Comparison of ENCODE assay signal across 1 cellular context in the genomic region with DNA sequence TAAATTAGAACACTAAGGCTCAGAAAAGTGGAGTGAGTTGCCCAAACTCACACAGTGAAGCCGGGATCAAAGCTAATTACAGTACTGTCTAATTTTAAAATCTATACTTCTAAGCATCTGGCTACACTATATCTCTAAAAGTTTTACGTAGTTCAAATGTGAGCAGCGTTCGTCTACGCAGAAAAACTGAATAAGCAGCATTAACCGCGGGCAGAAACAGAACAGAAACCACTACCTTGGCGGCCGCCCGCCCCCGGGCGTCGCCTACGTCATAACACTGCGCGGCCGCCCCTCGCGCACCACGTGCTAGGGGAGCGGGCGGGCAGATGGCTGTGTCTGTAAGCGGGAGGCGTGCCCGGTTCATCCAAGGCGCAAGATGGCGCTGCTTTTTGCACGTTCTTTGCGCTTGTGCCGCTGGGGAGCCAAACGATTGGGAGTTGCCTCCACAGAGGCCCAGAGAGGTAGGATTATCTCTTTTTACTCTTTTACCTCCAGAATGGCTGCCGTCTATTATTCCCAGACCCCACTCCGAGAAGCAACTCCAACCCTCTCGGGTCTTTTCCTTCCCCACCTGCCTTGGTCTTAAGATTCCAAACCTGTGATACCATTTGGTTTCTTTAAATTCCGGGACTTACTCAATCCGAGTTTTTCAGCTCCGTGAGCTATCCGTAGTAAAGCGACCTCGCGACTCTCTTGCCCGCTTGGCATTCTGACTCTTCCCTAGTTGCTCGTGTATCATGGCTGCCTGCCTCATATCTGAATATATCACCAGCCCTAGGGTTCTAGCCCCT.
TF ChIP-seq lines count a peak whose summit lies in the region.

Gene SPRYD4, plus strand, starts transcription at position 363 of the 791 bp plus-strand sequence. Its CDS starts 14 bp downstream, at position 377.

TF ChIP-seq in HepG2, 621 proteins besides CTCF, POLR2A, EP300 and RAD21 (continued from another document and continues in another):
- TF ChIP-seq, protein P1, sequence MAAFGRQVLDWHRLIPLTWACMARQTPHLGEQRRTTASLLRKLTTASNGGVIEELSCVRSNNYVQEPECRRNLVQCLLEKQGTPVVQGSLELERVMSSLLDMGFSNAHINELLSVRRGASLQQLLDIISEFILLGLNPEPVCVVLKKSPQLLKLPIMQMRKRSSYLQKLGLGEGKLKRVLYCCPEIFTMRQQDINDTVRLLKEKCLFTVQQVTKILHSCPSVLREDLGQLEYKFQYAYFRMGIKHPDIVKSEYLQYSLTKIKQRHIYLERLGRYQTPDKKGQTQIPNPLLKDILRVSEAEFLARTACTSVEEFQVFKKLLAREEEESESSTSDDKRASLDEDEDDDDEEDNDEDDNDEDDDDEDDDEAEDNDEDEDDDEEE (CRISPR knock-in tag; IDR thresholded peaks at IDR 0.05) = peak; percentile 71; the same call in 1 of the 2 replicates
- TF ChIP-seq EZH2 (conservative IDR thresholded peaks at IDR 0.05; ENCODE audit: low read depth, low read length) (no peak), SP1 (IDR thresholded peaks at IDR 0.05) (no peak), SP1 (CRISPR knock-in tag; IDR thresholded peaks at IDR 0.05) (peak; percentile 98), FOXM1 (CRISPR knock-in tag; IDR thresholded peaks at IDR 0.05) (no peak), NCOA1 (CRISPR knock-in tag; IDR thresholded peaks at IDR 0.05) (peak; percentile 49; the same call in 1 of the 2 replicates), CREM (IDR thresholded peaks at IDR 0.05) (peak; percentile 97), CREM (CRISPR knock-in tag; IDR thresholded peaks at IDR 0.05) (peak; percentile 86), SMAD1 (CRISPR knock-in tag; IDR thresholded peaks at IDR 0.05; ENCODE audit: borderline replicate concordance, low read depth) (peak; percentile 4; the same call in 1 of the 2 replicates), SAP130 (CRISPR knock-in tag; IDR thresholded peaks at IDR 0.05; ENCODE audit: low read depth) (peak; percentile 99), SIX4 (CRISPR knock-in tag; IDR thresholded peaks at IDR 0.05) (peak; percentile 46; the same call in 1 of the 2 replicates), ZSCAN5A (CRISPR knock-in tag; IDR thresholded peaks at IDR 0.05; ENCODE audit: borderline replicate concordance) (peak; percentile 86; the same call in 1 of the 2 replicates), ZNF557 (CRISPR knock-in tag; IDR thresholded peaks at IDR 0.05) (0 out of 2 replicates have a peak, but pooled peaks have one; percentile 60), MTF1 (CRISPR knock-in tag; IDR thresholded peaks at IDR 0.05) (no peak), ZNF318 (CRISPR knock-in tag; IDR thresholded peaks at IDR 0.05) (no peak), JUND (CRISPR knock-in tag; IDR thresholded peaks at IDR 0.05) (0 out of 2 replicates have a peak, but pooled peaks have one; percentile 27), SRSF1 (optimal IDR thresholded peaks at IDR 0.05; ENCODE audit: low read depth, low read length) (no peak), CHCHD3 (CRISPR knock-in tag; IDR thresholded peaks at IDR 0.05) (no peak), SAFB2 (CRISPR knock-in tag; IDR thresholded peaks at IDR 0.05; ENCODE audit: borderline replicate concordance, low read depth) (no peak; the same call in 1 of the 2 replicates), GFI1 (CRISPR knock-in tag; IDR thresholded peaks at IDR 0.05; ENCODE audit: borderline replicate concordance) (0 out of 2 replicates have a peak, but pooled peaks have one; percentile 69), ZNF772 (CRISPR knock-in tag; IDR thresholded peaks at IDR 0.05) (peak; percentile 82; the same call in 1 of the 2 replicates), ZNF30 (CRISPR knock-in tag; IDR thresholded peaks at IDR 0.05) (peak; percentile 79; the same call in 1 of the 2 replicates), DR1 (CRISPR knock-in tag; IDR thresholded peaks at IDR 0.05) (peak; percentile 71; the same call in 1 of the 2 replicates)
- TF ChIP-seq, protein P2, sequence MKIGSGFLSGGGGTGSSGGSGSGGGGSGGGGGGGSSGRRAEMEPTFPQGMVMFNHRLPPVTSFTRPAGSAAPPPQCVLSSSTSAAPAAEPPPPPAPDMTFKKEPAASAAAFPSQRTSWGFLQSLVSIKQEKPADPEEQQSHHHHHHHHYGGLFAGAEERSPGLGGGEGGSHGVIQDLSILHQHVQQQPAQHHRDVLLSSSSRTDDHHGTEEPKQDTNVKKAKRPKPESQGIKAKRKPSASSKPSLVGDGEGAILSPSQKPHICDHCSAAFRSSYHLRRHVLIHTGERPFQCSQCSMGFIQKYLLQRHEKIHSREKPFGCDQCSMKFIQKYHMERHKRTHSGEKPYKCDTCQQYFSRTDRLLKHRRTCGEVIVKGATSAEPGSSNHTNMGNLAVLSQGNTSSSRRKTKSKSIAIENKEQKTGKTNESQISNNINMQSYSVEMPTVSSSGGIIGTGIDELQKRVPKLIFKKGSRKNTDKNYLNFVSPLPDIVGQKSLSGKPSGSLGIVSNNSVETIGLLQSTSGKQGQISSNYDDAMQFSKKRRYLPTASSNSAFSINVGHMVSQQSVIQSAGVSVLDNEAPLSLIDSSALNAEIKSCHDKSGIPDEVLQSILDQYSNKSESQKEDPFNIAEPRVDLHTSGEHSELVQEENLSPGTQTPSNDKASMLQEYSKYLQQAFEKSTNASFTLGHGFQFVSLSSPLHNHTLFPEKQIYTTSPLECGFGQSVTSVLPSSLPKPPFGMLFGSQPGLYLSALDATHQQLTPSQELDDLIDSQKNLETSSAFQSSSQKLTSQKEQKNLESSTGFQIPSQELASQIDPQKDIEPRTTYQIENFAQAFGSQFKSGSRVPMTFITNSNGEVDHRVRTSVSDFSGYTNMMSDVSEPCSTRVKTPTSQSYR (CRISPR knock-in tag; IDR thresholded peaks at IDR 0.05; ENCODE audit: borderline replicate concordance) = no peak
- TF ChIP-seq, protein P3, sequence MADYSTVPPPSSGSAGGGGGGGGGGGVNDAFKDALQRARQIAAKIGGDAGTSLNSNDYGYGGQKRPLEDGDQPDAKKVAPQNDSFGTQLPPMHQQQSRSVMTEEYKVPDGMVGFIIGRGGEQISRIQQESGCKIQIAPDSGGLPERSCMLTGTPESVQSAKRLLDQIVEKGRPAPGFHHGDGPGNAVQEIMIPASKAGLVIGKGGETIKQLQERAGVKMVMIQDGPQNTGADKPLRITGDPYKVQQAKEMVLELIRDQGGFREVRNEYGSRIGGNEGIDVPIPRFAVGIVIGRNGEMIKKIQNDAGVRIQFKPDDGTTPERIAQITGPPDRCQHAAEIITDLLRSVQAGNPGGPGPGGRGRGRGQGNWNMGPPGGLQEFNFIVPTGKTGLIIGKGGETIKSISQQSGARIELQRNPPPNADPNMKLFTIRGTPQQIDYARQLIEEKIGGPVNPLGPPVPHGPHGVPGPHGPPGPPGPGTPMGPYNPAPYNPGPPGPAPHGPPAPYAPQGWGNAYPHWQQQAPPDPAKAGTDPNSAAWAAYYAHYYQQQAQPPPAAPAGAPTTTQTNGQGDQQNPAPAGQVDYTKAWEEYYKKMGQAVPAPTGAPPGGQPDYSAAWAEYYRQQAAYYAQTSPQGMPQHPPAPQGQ (CRISPR knock-in tag; IDR thresholded peaks at IDR 0.05; ENCODE audit: borderline replicate concordance) = no peak
- TF ChIP-seq, protein P4, sequence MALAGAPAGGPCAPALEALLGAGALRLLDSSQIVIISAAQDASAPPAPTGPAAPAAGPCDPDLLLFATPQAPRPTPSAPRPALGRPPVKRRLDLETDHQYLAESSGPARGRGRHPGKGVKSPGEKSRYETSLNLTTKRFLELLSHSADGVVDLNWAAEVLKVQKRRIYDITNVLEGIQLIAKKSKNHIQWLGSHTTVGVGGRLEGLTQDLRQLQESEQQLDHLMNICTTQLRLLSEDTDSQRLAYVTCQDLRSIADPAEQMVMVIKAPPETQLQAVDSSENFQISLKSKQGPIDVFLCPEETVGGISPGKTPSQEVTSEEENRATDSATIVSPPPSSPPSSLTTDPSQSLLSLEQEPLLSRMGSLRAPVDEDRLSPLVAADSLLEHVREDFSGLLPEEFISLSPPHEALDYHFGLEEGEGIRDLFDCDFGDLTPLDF (CRISPR knock-in tag; IDR thresholded peaks at IDR 0.05) = peak; percentile 86
- TF ChIP-seq, protein P5, sequence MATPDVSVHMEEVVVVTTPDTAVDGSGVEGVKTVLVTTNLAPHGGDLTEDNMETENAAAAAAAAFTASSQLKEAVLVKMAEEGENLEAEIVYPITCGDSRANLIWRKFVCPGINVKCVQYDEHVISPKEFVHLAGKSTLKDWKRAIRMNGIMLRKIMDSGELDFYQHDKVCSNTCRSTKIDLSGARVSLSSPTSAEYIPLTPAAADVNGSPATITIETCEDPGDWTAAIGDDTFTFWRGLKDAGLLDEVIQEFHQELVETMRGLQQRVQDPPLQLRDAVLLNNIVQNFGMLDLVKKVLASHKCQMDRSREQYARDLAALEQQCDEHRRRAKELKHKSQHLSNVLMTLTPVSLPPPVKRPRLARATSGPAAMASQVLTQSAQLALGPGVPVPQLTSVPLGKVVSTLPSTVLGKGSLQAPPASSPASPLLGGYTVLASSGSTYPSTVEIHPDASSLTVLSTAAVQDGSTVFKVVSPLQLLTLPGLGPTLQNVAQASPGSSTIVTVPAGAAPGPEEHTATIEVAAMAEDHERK (CRISPR knock-in tag; IDR thresholded peaks at IDR 0.05; ENCODE audit: low read depth) = peak; percentile 89
- TF ChIP-seq, protein P6, sequence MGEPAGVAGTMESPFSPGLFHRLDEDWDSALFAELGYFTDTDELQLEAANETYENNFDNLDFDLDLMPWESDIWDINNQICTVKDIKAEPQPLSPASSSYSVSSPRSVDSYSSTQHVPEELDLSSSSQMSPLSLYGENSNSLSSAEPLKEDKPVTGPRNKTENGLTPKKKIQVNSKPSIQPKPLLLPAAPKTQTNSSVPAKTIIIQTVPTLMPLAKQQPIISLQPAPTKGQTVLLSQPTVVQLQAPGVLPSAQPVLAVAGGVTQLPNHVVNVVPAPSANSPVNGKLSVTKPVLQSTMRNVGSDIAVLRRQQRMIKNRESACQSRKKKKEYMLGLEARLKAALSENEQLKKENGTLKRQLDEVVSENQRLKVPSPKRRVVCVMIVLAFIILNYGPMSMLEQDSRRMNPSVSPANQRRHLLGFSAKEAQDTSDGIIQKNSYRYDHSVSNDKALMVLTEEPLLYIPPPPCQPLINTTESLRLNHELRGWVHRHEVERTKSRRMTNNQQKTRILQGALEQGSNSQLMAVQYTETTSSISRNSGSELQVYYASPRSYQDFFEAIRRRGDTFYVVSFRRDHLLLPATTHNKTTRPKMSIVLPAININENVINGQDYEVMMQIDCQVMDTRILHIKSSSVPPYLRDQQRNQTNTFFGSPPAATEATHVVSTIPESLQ (CRISPR knock-in tag; conservative IDR thresholded peaks at IDR 0.05) = no peak; the same call in 1 of the 2 replicates
